Comparison of ENCODE assay signal across 10 cellular contexts in the genomic region with DNA sequence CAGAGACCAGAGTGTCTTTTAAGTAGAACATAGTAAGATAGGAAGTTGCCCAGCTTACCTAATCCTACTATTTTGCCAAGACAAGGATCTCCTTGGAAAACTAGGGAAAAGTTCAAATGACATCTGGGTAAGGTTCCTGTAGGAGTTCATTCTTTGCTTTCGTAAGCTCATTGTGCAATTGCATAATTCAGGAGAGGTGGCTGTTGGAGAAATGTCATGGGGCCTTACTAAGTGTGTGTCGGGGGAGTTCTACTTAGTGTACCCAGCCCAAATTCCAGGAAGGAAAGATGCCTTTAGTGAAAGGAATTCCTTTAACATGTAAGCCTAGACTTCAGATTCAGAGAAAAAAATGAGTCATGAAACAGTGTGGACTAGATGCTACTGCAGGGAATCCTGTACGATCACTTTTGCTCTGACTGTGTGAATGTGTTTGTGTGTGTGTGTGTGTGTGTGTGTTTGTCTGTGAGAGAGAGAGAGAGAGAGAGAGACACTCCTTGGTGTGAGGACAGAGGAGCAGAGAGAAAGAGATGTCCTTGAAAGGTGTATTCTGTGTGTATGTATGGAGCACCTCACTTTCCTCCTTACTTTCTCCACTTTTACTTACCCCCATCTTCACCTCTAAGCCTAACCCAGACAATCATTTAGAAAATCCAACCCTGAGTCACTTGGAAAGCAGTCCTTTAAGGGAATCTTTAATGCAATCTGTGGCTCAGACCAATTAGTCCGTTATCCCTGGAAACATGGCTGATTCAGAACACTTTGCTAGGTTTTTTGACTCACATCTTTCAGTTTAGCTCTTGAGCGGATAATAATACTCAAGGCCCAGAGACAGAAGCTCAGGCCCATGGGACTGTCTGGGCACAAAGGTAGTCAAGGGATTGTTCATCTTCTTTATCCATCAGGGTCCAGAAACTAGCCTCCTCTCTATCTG.
A peak's percentile ranks its signal among the peaks of the same experiment; 100 is the strongest.
DNase-seq lines count a peak whose midpoint lies in the region; ATAC-seq, FAIRE-seq and TF ChIP-seq lines count a peak whose summit lies in the region.
"Had no signal": no experiment of that assay in that cellular context is flagged by ENCODE, and none has a peak within 500 bp of the region (broad histone marks: within the 10 kb centered on the region; RNA-seq: fewer than 3 reads in every experiment).

No MANE protein-coding gene starts in this region.

- H3K9me3 ChIP-seq in RWPE2 (ENCODE audit: severe bottlenecking) = no peaks in the 10 kb centered on the region
- H3K9me3 ChIP-seq in CD8-positive, alpha-beta T cell (ENCODE audit: low read length) = no peaks in the 10 kb centered on the region

- intact Hi-C loops in CD8-positive, alpha-beta T cell (cut with DNase I, micrococcal nuclease) = no loop called here

- no peaks in the 10 kb centered on the region for H3K27me3 ChIP-seq in RWPE2 (ENCODE audit: insufficient read depth, poor library complexity, severe bottlenecking)
- no peaks in the 10 kb centered on the region for H3K27me3 ChIP-seq in CD8-positive, alpha-beta T cell (ENCODE audit: insufficient read depth, low read length)

- no peaks in the 10 kb centered on the region for H3K36me3 ChIP-seq in RWPE2 (ENCODE audit: low read depth)
- no peaks in the 10 kb centered on the region for H3K36me3 ChIP-seq in CD8-positive, alpha-beta T cell (ENCODE audit: insufficient read depth, low read length)

- H3K9me3 Mint-ChIP-seq in CD8-positive, alpha-beta T cell = no peaks in the 10 kb centered on the region
- H3K9me3 Mint-ChIP-seq: activated naive CD4-positive, alpha-beta T cell treated with anti-CD3 and anti-CD28 coated beads, Interleukin-2, amount 50 U/mL, for 24 hours had no signal

- CTCF ChIA-PET in CD8-positive, alpha-beta T cell (lab: Charles Lee) = no interaction called here

- no peak overlapping the region for H3K4me3 ChIP-seq in RWPE2 (ENCODE audit: severe bottlenecking)
- no peak overlapping the region for H3K4me3 ChIP-seq in fibroblast of villous mesenchyme (ENCODE audit: low read depth, low read length)
- no peak overlapping the region for H3K4me3 ChIP-seq in skeletal muscle cell (ENCODE audit: low read depth, low read length)
- H3K4me3 ChIP-seq in CD8-positive, alpha-beta T cell (ENCODE audit: low read depth, low read length) = no peak overlapping the region

- no peaks in the 10 kb centered on the region for H3K4me1 Mint-ChIP-seq in CD8-positive, alpha-beta T cell (ENCODE audit: low read depth)

- peak; percentile 97 for ATAC-seq in RWPE2 (ENCODE audit: low read depth)
- no peak for ATAC-seq in HG03571 (IDR thresholded peaks at IDR 0.05; ENCODE audit: unreplicated experiment)
- ATAC-seq in CD8-positive, alpha-beta T cell = no peak

- peak; percentile 74 for FAIRE-seq in GM18507 (lab: Jason Lieb, UNC)

- H3K27ac ChIP-seq in RWPE2 (ENCODE audit: poor library complexity, severe bottlenecking) = peak overlapping the region; percentile 77
- no peak overlapping the region for H3K27ac ChIP-seq in CD8-positive, alpha-beta T cell (ENCODE audit: low read depth, low read length)

- no peaks in the 10 kb centered on the region for H3K36me3 Mint-ChIP-seq in CD8-positive, alpha-beta T cell
- H3K36me3 Mint-ChIP-seq: activated naive CD4-positive, alpha-beta T cell treated with anti-CD3 and anti-CD28 coated beads, Interleukin-2, amount 50 U/mL, for 24 hours had no signal

- POLR2A ChIA-PET in CD8-positive, alpha-beta T cell (lab: Charles Lee) = no interaction called here

- peaks cover 17% of the 10 kb centered on the region for H3K4me1 ChIP-seq in RWPE2 (ENCODE audit: insufficient read depth, poor library complexity, severe bottlenecking)
- no peaks in the 10 kb centered on the region for H3K4me1 ChIP-seq in CD8-positive, alpha-beta T cell (ENCODE audit: insufficient read depth, low read length)

- TF ChIP-seq CTCF in RWPE2 (IDR thresholded peaks at IDR 0.05; ENCODE audit: poor library complexity, severe bottlenecking) = no peak
- TF ChIP-seq CTCF in fibroblast of villous mesenchyme (IDR thresholded peaks at IDR 0.05; ENCODE audit: insufficient read depth, low read depth, low read length) = no peak
- TF ChIP-seq CTCF in CD8-positive, alpha-beta T cell (IDR thresholded peaks at IDR 0.05) = no peak

- H3K27ac Mint-ChIP-seq in CD8-positive, alpha-beta T cell = no peak overlapping the region
- H3K27ac Mint-ChIP-seq: activated naive CD4-positive, alpha-beta T cell treated with anti-CD3 and anti-CD28 coated beads, Interleukin-2, amount 50 U/mL, for 24 hours had no signal

- no peak overlapping the region for H3K4me3 Mint-ChIP-seq in CD8-positive, alpha-beta T cell
- H3K4me3 Mint-ChIP-seq: activated naive CD4-positive, alpha-beta T cell treated with anti-CD3 and anti-CD28 coated beads, Interleukin-2, amount 50 U/mL, for 24 hours had no signal

- no peak for DNase-seq in GM18507 (ENCODE audit: extremely low spot score, insufficient read length, low read depth)
- no peak for DNase-seq in RWPE2 (ENCODE audit: low spot score)
- peak; percentile 95 for DNase-seq in fibroblast of villous mesenchyme (ENCODE audit: low read depth)
- DNase-seq in skeletal muscle cell (ENCODE audit: low read depth) = peak; percentile 82
- no peak for DNase-seq in hippocampal formation (lab: John Stamatoyannopoulos, UW)
- DNase-seq in CD8-positive, alpha-beta T cell = no peak
- DNase-seq: NCI-H1105 treated with DMSO at 0.1 percent for 48 hours; stimulated activated CD4-positive, alpha-beta T cell treated with anti-CD3 and anti-CD28 coated beads, Interleukin-1b, Interleukin-23, amount 100 ng/mL, for 48 hours had no signal

- H3K27me3 Mint-ChIP-seq in CD8-positive, alpha-beta T cell (ENCODE audit: low read depth) = no peaks in the 10 kb centered on the region
- H3K27me3 Mint-ChIP-seq: activated naive CD4-positive, alpha-beta T cell treated with anti-CD3 and anti-CD28 coated beads, Interleukin-2, amount 50 U/mL, for 24 hours had no signal

Comparison
In these comparisons a context has a peak if more than half of its experiments do, and no peak if none do; other contexts are left out.
1. DNase-seq: peak in fibroblast of villous mesenchyme (single experiment) and skeletal muscle cell (single experiment); none in GM18507 (single experiment), RWPE2 (single experiment), hippocampal formation (0 of 2) and CD8-positive, alpha-beta T cell (0 of 7).